Comparison of ENCODE assay signal across 23 cellular contexts in genomic region chr13:49063526-49063925, GRCh38.
DNase-seq lines count a peak whose midpoint lies in the region; ATAC-seq, FAIRE-seq and TF ChIP-seq lines count a peak whose summit lies in the region.
"Had no signal": no experiment of that assay in that cellular context is flagged by ENCODE, and none has a peak within 500 bp of the region (broad histone marks: within the 10 kb centered on the region; RNA-seq: fewer than 3 reads in every experiment).

No MANE protein-coding gene starts in this region.

- H3K4me2 ChIP-seq in mammary epithelial cell (ENCODE audit: insufficient read depth, low read depth, low read length), result peak overlapping the region; percentile 49
- H3K4me2 ChIP-seq in keratinocyte (ENCODE audit: control insufficient read depth, extremely low read depth, insufficient read depth, low read depth, low read length), result peak overlapping the region; percentile 70
- H3K4me2 ChIP-seq: GM23338 had no signal

- intact Hi-C loops in left ventricle myocardium superior (cut with micrococcal nuclease), result no loop called here
- intact Hi-C loops in left cardiac atrium (cut with DNase I), result no loop called here
- intact Hi-C loops in mammary epithelial cell (cut with micrococcal nuclease), result loop anchor here (2.0 kb wide), 1 partner anchor 19 kb away; no protein-coding TSS in a partner anchor

- ATAC-seq in left ventricle myocardium superior (peak; percentile 60), left cardiac atrium (no peak), GM18861 (IDR thresholded peaks at IDR 0.05; ENCODE audit: unreplicated experiment) (no peak), HG03460 (IDR thresholded peaks at IDR 0.05; ENCODE audit: unreplicated experiment) (no peak), HG03469 (IDR thresholded peaks at IDR 0.05; ENCODE audit: unreplicated experiment) (no peak)
- ATAC-seq: activated CD8-positive, alpha-beta T cell treated with anti-CD3 and anti-CD28 coated beads, Interleukin-2, amount 10 ng/mL, durations not matched to agents 7 days and 5 days; GM23338 had no signal

- dilution Hi-C loops in mammary epithelial cell (cut with HindIII; ENCODE audit: low sequenced_read_pairs) (no loop called here), keratinocyte (cut with MboI; ENCODE audit: extremely low pct_ligation_motif_present, low sequenced_read_pairs) (no loop called here)

- peaks cover 20% of the 10 kb centered on the region for H3K4me1 ChIP-seq in mammary epithelial cell (ENCODE audit: insufficient read depth, low read length)
- peaks cover 24% of the 10 kb centered on the region for H3K4me1 ChIP-seq in keratinocyte (ENCODE audit: control insufficient read depth, extremely low read depth, insufficient read depth, low read length)
- H3K4me1 ChIP-seq: Peyer's patch had no signal

- in situ Hi-C loops in mammary epithelial cell (cut with MboI; ENCODE audit: low sequenced_read_pairs in 2 of 2), result no loop called here

- peaks cover 2% of the 10 kb centered on the region for H3K79me2 ChIP-seq in mammary epithelial cell (ENCODE audit: insufficient read depth, low read length)
- H3K79me2 ChIP-seq in keratinocyte (ENCODE audit: control insufficient read depth, insufficient read depth, low read length), result no peaks in the 10 kb centered on the region

- H2AFZ ChIP-seq in mammary epithelial cell (ENCODE audit: low read depth, low read length) (no peak overlapping the region), keratinocyte (ENCODE audit: control insufficient read depth, low read length) (peak overlapping the region; percentile 29)
- H2AFZ ChIP-seq: GM23338 had no signal

- DNase-seq in left ventricle myocardium superior (no peak), left cardiac atrium (no peak), mammary epithelial cell (peak; percentile 40), keratinocyte (ENCODE audit: low read depth, low spot score) (peak; percentile 78)
- no peak for DNase-seq in NK-92 treated with Interleukin-12 subunit alpha and Interleukin-12 subunit beta, amount 100 ng/mL, for 24 hours (lab: John Stamatoyannopoulos, UW)
- DNase-seq: activated CD4-positive, CD25-positive, alpha-beta regulatory T cell treated with anti-CD3 and anti-CD28 coated beads, Interleukin-2, amount 50 U/mL, for 72 hours; activated CD8-positive, alpha-beta T cell treated with anti-CD3 and anti-CD28 coated beads, Interleukin-2, amount 10 ng/mL, durations not matched to agents 7 days and 5 days; activated naive CD4-positive, alpha-beta T cell treated with Interleukin-2 at 50 U/mL for 16 hours; activated T-cell treated with anti-CD3 and anti-CD28 coated beads, Interleukin-2, amount 50 U/mL, for 24 hours; effector CD4-positive, alpha-beta T cell; esophagus squamous epithelium; lower lobe of right lung; MM.1S; NCI-H146; NCI-H2227 treated with DMSO at 0.1 percent for 48 hours; NCI-H774; nucleus accumbens; Peyer's patch had no signal

- H3K36me3 ChIP-seq in mammary epithelial cell (ENCODE audit: insufficient read depth, low read length), result peaks cover 2% of the 10 kb centered on the region
- H3K36me3 ChIP-seq in keratinocyte (ENCODE audit: control insufficient read depth in 2 of 2, extremely low read depth in 1 of 2, insufficient read depth in 2 of 2, low read length in 2 of 2), result no peaks in the 10 kb centered on the region
- H3K36me3 ChIP-seq: esophagus squamous epithelium, lower lobe of right lung, Peyer's patch had no signal

- no peaks in the 10 kb centered on the region for H4K20me1 ChIP-seq in mammary epithelial cell (ENCODE audit: insufficient read depth, low read length)
- H4K20me1 ChIP-seq in keratinocyte (ENCODE audit: control insufficient read depth, extremely low read depth, insufficient read depth, low read length), result no peaks in the 10 kb centered on the region
- H4K20me1 ChIP-seq: BLaER1 treated with 17β-estradiol and CSF1 and Interleukin-3, amounts not matched to agents 10 nM and 100 nM had no signal

- H3K9me3 ChIP-seq in mammary epithelial cell (replicated peaks; ENCODE audit: insufficient read depth, low read length), result no peaks in the 10 kb centered on the region
- H3K9me3 ChIP-seq in keratinocyte (ENCODE audit: control insufficient read depth, low read depth, low read length), result peaks cover 2% of the 10 kb centered on the region
- H3K9me3 ChIP-seq: esophagus squamous epithelium, lower lobe of right lung, Peyer's patch had no signal

- FAIRE-seq in keratinocyte (lab: Jason Lieb, UNC), result peak; percentile 49

- TF ChIP-seq CTCF in mammary epithelial cell (conservative IDR thresholded peaks at IDR 0.05 in 1 of 2, IDR thresholded peaks at IDR 0.05 in 1 of 2; ENCODE audit: extremely low read depth in 1 of 2, insufficient read depth in 1 of 2, low read depth in 1 of 2, low read length in 2 of 2) (no peak), keratinocyte (optimal IDR thresholded peaks at IDR 0.05 in 1 of 3, IDR thresholded peaks at IDR 0.05 in 1 of 3, conservative IDR thresholded peaks at IDR 0.05 in 1 of 3; ENCODE audit: extremely low read depth in 1 of 3, insufficient read depth in 2 of 3, low read length in 3 of 3) (no peak)

- H3K9me1 ChIP-seq in keratinocyte (ENCODE audit: control insufficient read depth, extremely low read depth, insufficient read depth, low read length), result no peaks in the 10 kb centered on the region

- no peak overlapping the region for H3K9ac ChIP-seq in mammary epithelial cell (ENCODE audit: insufficient read depth, low read length)
- no peak overlapping the region for H3K9ac ChIP-seq in keratinocyte (ENCODE audit: control insufficient read depth, extremely low read depth, insufficient read depth, low read length)
- H3K9ac ChIP-seq: BLaER1 treated with 17β-estradiol and CSF1 and Interleukin-3, amounts not matched to agents 10 nM and 100 nM had no signal

- H3K27me3 ChIP-seq in mammary epithelial cell (ENCODE audit: insufficient read depth, low read length), result no peaks in the 10 kb centered on the region
- H3K27me3 ChIP-seq in keratinocyte (ENCODE audit: control insufficient read depth, extremely low read depth, insufficient read depth, low read length), result no peaks in the 10 kb centered on the region
- H3K27me3 ChIP-seq: BLaER1 treated with 17β-estradiol and CSF1 and Interleukin-3, amounts not matched to agents 10 nM and 100 nM; esophagus squamous epithelium; Peyer's patch had no signal

- BruUV-seq in mammary epithelial cell (replicated peaks; lab: Mats Ljungman, UMichigan), result no TSS peak

- peak overlapping the region; percentile 54 for H3K27ac ChIP-seq in mammary epithelial cell (ENCODE audit: insufficient read depth, low read depth, low read length)
- peak overlapping the region; percentile 55 for H3K27ac ChIP-seq in keratinocyte (ENCODE audit: control insufficient read depth, insufficient read depth, low read length)
- H3K27ac ChIP-seq: BLaER1 treated with 17β-estradiol and CSF1 and Interleukin-3, amounts not matched to agents 10 nM and 100 nM; esophagus squamous epithelium; lower lobe of right lung; Peyer's patch had no signal

- H3K4me3 ChIP-seq in mammary epithelial cell (replicated peaks in 1 of 3; ENCODE audit: insufficient read depth in 1 of 3, low read depth in 2 of 3, low read length in 3 of 3) (no peak overlapping the region), keratinocyte (ENCODE audit: control insufficient read depth in 2 of 3, extremely low read depth in 1 of 3, insufficient read depth in 2 of 3, low read depth in 1 of 3, low read length in 3 of 3) (peak overlapping the region in 2 of 3 experiments; percentile 2 to 24)
- H3K4me3 ChIP-seq: BLaER1 treated with 17β-estradiol and CSF1 and Interleukin-3, amounts not matched to agents 10 nM and 100 nM; esophagus squamous epithelium; GM23338; lower lobe of right lung; Peyer's patch had no signal

- CTCF ChIA-PET in mammary epithelial cell (lab: Charles Lee; ENCODE audit: low non-redundant PET), result no interaction called here

- WGBS in mammary epithelial cell (ENCODE audit: low coverage, missing lambda C conversion rate), result 0% methylated on average over 1 of the region's 1 CpG

Comparison
In these comparisons a context has a peak if more than half of its experiments do, and no peak if none do; other contexts are left out.
1. DNase-seq: peak in mammary epithelial cell (single experiment) and keratinocyte (single experiment); none in left ventricle myocardium superior (single experiment), left cardiac atrium (single experiment) and NK-92 treated with Interleukin-12 subunit alpha and Interleukin-12 subunit beta, amount 100 ng/mL, for 24 hours (single experiment).
2. H3K4me3 ChIP-seq: peak in keratinocyte (2 of 3); none in mammary epithelial cell (0 of 3).